In the genomic region with DNA sequence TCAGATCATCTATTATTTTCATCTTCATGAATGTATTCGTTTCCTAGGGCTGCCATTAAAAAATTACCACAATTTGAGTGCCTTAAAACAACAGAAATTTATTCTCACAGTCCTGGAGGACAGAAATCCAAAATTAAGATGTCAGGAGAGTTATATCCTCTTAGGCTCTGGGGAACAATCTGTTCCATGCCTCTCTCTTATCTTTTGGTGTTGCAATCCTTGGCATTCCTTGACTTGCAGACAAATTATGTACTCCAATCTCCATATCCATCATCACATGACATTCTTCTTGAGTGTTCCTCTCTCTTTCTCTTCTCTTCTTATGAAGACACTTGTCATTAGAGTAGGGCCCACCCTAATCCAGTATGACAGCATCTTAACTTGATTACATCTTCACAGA, we compare ENCODE assay signal across 25 cellular contexts.
"Had no signal": no experiment of that assay in that cellular context is flagged by ENCODE, and none has a peak within 500 bp of the region (broad histone marks: within the 10 kb centered on the region; RNA-seq: fewer than 3 reads in every experiment).

No MANE protein-coding gene starts in this region.

- DNase-seq: activated CD4-positive, alpha-beta T cell treated with anti-CD3 and anti-CD28 coated beads for 1 hour; activated CD4-positive, alpha-beta T cell treated with anti-CD3 and anti-CD28 coated beads, Interleukin-2, amount 10 ng/mL, durations not matched to agents 24 days and 14 days; activated CD4-positive, alpha-beta T cell treated with anti-CD3 and anti-CD28 coated beads, Interleukin-2, amount 50 U/mL, for 48 hours; activated CD8-positive, alpha-beta memory T cell treated with anti-CD3 and anti-CD28 coated beads, Interleukin-2, amount 10 ng/mL, durations not matched to agents 7 days and 5 days; activated effector memory CD4-positive, alpha-beta T cell treated with anti-CD3 and anti-CD28 coated beads, Interleukin-2, amount 50 U/mL, for 16 hours; activated naive CD4-positive, alpha-beta T cell treated with Interleukin-2 at 50 U/mL for 16 hours; activated naive CD8-positive, alpha-beta T cell treated with anti-CD3 and anti-CD28 coated beads, Interleukin-2, amount 50 U/mL, for 24 hours; activated T-cell treated with anti-CD3 and anti-CD28 coated beads, Interleukin-2, amount 50 U/mL, for 24 hours; Karpas-422; NCI-H1105 treated with DMSO at 0.1 percent for 48 hours; NCI-H1436 treated with DMSO at 0.1 percent for 48 hours; NCI-H2029; NCI-H2107; NCI-H2171 treated with DMSO at 0.1 percent for 48 hours; NCI-H345; NCI-H510A; NCI-H526 treated with DMSO at 0.1 percent for 48 hours; NCI-H82; SIG-M5; T-helper 17 cell; T-helper 9 cell had no signal

- H3K4me1 Mint-ChIP-seq: activated CD4-positive, alpha-beta T cell treated with anti-CD3 and anti-CD28 coated beads, Interleukin-2, amount 10 ng/mL, durations not matched to agents 24 days and 14 days; activated CD8-positive, alpha-beta memory T cell treated with anti-CD3 and anti-CD28 coated beads, Interleukin-2, amount 10 ng/mL, durations not matched to agents 7 days and 5 days; activated naive CD8-positive, alpha-beta T cell treated with anti-CD3 and anti-CD28 coated beads, Interleukin-2, amount 50 U/mL, for 24 hours; T-helper 17 cell; WTC11 had no signal

- ATAC-seq: activated CD8-positive, alpha-beta memory T cell treated with anti-CD3 and anti-CD28 coated beads, Interleukin-2, amount 10 ng/mL, durations not matched to agents 7 days and 5 days; activated naive CD4-positive, alpha-beta T cell treated with anti-CD3 and anti-CD28 coated beads, Interleukin-2, amount 50 U/mL, for 72 hours; activated naive CD8-positive, alpha-beta T cell treated with anti-CD3 and anti-CD28 coated beads, Interleukin-2, amount 50 U/mL, for 24 hours; K562; T-helper 17 cell; WTC11 had no signal

- H3K27me3 Mint-ChIP-seq: activated CD8-positive, alpha-beta memory T cell treated with anti-CD3 and anti-CD28 coated beads, Interleukin-2, amount 10 ng/mL, durations not matched to agents 7 days and 5 days; activated naive CD8-positive, alpha-beta T cell treated with anti-CD3 and anti-CD28 coated beads, Interleukin-2, amount 50 U/mL, for 24 hours; activated T-cell treated with anti-CD3 and anti-CD28 coated beads, Interleukin-2, amount 50 U/mL, for 24 hours; T-helper 17 cell had no signal

- H3K4me3 ChIP-seq: K562 had no signal

- H3K27ac Mint-ChIP-seq: activated CD4-positive, alpha-beta T cell treated with anti-CD3 and anti-CD28 coated beads, Interleukin-2, amount 10 ng/mL, durations not matched to agents 24 days and 14 days; activated CD8-positive, alpha-beta memory T cell treated with anti-CD3 and anti-CD28 coated beads, Interleukin-2, amount 10 ng/mL, durations not matched to agents 7 days and 5 days; activated naive CD4-positive, alpha-beta T cell treated with anti-CD3 and anti-CD28 coated beads, Interleukin-2, amount 50 U/mL, for 72 hours; activated naive CD8-positive, alpha-beta T cell treated with anti-CD3 and anti-CD28 coated beads, Interleukin-2, amount 50 U/mL, for 24 hours; activated T-cell treated with anti-CD3 and anti-CD28 coated beads, Interleukin-2, amount 50 U/mL, for 24 hours; activated T-helper 1 cell treated with anti-CD3 and anti-CD28 coated beads, Interleukin-12 subunit alpha, Interleukin-12 subunit beta, Interleukin-2, Interleukin-4 antibody, amounts not matched to agents 30 ng/mL and 10 ng/mL and 1 ng/mL, durations not matched to agents 14 hours and 24 hours and 36 hours; T-helper 17 cell; WTC11 had no signal

- H3K36me3 Mint-ChIP-seq: activated CD8-positive, alpha-beta memory T cell treated with anti-CD3 and anti-CD28 coated beads, Interleukin-2, amount 10 ng/mL, durations not matched to agents 7 days and 5 days; activated naive CD4-positive, alpha-beta T cell treated with anti-CD3 and anti-CD28 coated beads, Interleukin-2, amount 50 U/mL, for 72 hours; WTC11 had no signal

- H3K9me3 Mint-ChIP-seq: activated naive CD4-positive, alpha-beta T cell treated with anti-CD3 and anti-CD28 coated beads, Interleukin-2, amount 50 U/mL, for 72 hours; activated naive CD8-positive, alpha-beta T cell treated with anti-CD3 and anti-CD28 coated beads, Interleukin-2, amount 50 U/mL, for 24 hours; activated T-cell treated with anti-CD3 and anti-CD28 coated beads, Interleukin-2, amount 50 U/mL, for 24 hours; activated T-helper 1 cell treated with anti-CD3 and anti-CD28 coated beads, Interleukin-12 subunit alpha, Interleukin-12 subunit beta, Interleukin-2, Interleukin-4 antibody, amounts not matched to agents 30 ng/mL and 10 ng/mL and 1 ng/mL, durations not matched to agents 14 hours and 24 hours and 36 hours; WTC11 had no signal

- H3K4me3 Mint-ChIP-seq: activated CD4-positive, alpha-beta T cell treated with anti-CD3 and anti-CD28 coated beads, Interleukin-2, amount 10 ng/mL, durations not matched to agents 24 days and 14 days; activated CD8-positive, alpha-beta memory T cell treated with anti-CD3 and anti-CD28 coated beads, Interleukin-2, amount 10 ng/mL, durations not matched to agents 7 days and 5 days; activated naive CD8-positive, alpha-beta T cell treated with anti-CD3 and anti-CD28 coated beads, Interleukin-2, amount 50 U/mL, for 24 hours; activated T-cell treated with anti-CD3 and anti-CD28 coated beads, Interleukin-2, amount 50 U/mL, for 24 hours; activated T-helper 1 cell treated with anti-CD3 and anti-CD28 coated beads, Interleukin-12 subunit alpha, Interleukin-12 subunit beta, Interleukin-2, Interleukin-4 antibody, amounts not matched to agents 30 ng/mL and 10 ng/mL and 1 ng/mL, durations not matched to agents 14 hours and 24 hours and 36 hours; T-helper 17 cell; WTC11 had no signal

- FAIRE-seq: K562 had no signal
